ENCODE assay signal across 8 cellular contexts in genomic region chr3:50674349-50675178, GRCh38. TPM values are rescaled to one million over a fixed set of nuclear protein-coding genes. Genes with fewer than 3 reads are reported as not detected.
A peak's percentile ranks its signal among the peaks of the same experiment; 100 is the strongest.
DNase-seq lines count a peak whose midpoint lies in the region; ATAC-seq and TF ChIP-seq lines count a peak whose summit lies in the region.

Gene DOCK3 (plus strand): TSS chr3:50674927. CDS start chr3:50675264, 337 bp downstream.

- no peaks in the 10 kb centered on the region for H3K36me3 Mint-ChIP-seq in activated CD8-positive, alpha-beta T cell treated with anti-CD3 and anti-CD28 coated beads for 36 hours (ENCODE audit: low read depth)

- peaks cover 28% of the 10 kb centered on the region for H3K27me3 Mint-ChIP-seq in activated CD8-positive, alpha-beta T cell treated with anti-CD3 and anti-CD28 coated beads for 36 hours

- H3K27me3 ChIP-seq in ectodermal cell (ENCODE audit: control insufficient read depth, insufficient read depth, low read length, poor library complexity, severe bottlenecking) = peaks cover 30% of the 10 kb centered on the region

- H3K4me3 Mint-ChIP-seq in activated CD8-positive, alpha-beta T cell treated with anti-CD3 and anti-CD28 coated beads for 36 hours = peak within 1 kb of the TSS; percentile 75

- no peaks in the 10 kb centered on the region for H3K36me3 ChIP-seq in ectodermal cell (ENCODE audit: control insufficient read depth, insufficient read depth, low read length)

- no peaks in the 10 kb centered on the region for H3K9me3 Mint-ChIP-seq in activated CD8-positive, alpha-beta T cell treated with anti-CD3 and anti-CD28 coated beads for 36 hours

- TF ChIP-seq CTCF in activated CD8-positive, alpha-beta T cell treated with anti-CD3 and anti-CD28 coated beads for 36 hours (IDR thresholded peaks at IDR 0.05) = no peak

- peak within 1 kb of the TSS; percentile 54 for H3K4me3 ChIP-seq in ectodermal cell (ENCODE audit: insufficient read depth, low read depth, low read length)

- ATAC-seq in activated CD8-positive, alpha-beta T cell treated with anti-CD3 and anti-CD28 coated beads for 36 hours = peak; percentile 85
- ATAC-seq in GM21576 (IDR thresholded peaks at IDR 0.05; ENCODE audit: unreplicated experiment) = no peak

- H3K9me3 ChIP-seq in ectodermal cell (ENCODE audit: control insufficient read depth, low read length) = no peaks in the 10 kb centered on the region

- CTCF ChIA-PET in activated CD8-positive, alpha-beta T cell treated with anti-CD3 and anti-CD28 coated beads for 36 hours (lab: Charles Lee) = interaction anchor here (0.7 to 2.7 kb wide), 9 partner anchors 17 to 698 kb away, joined by 3 to 14 read pairs (median 6); partner anchors contain the start of gene MAPKAPK3

- H3K4me1 Mint-ChIP-seq in activated CD8-positive, alpha-beta T cell treated with anti-CD3 and anti-CD28 coated beads for 36 hours (ENCODE audit: low read depth) = peaks cover 12% of the 10 kb centered on the region

- no peak within 1 kb of the TSS for H3K27ac ChIP-seq in ectodermal cell (ENCODE audit: insufficient read depth, low read depth, low read length, poor library complexity, severe bottlenecking)

- H3K27ac Mint-ChIP-seq in activated CD8-positive, alpha-beta T cell treated with anti-CD3 and anti-CD28 coated beads for 36 hours = peak within 1 kb of the TSS; percentile 61

- 3% methylated on average over 89 of the region's 89 CpGs for WGBS in ectodermal cell, 2 experiments

- POLR2A ChIA-PET in activated CD8-positive, alpha-beta T cell treated with anti-CD3 and anti-CD28 coated beads for 36 hours (lab: Charles Lee) = interaction anchor here (1.2 to 4.3 kb wide), 5 partner anchors 18 to 102 kb away, joined by 3 to 19 read pairs (median 5); partner anchors contain the start of gene MAPKAPK3

- intact Hi-C loops in activated CD8-positive, alpha-beta T cell treated with anti-CD3 and anti-CD28 coated beads for 36 hours (cut with micrococcal nuclease) = no loop called here

- H3K4me1 ChIP-seq in ectodermal cell (ENCODE audit: control insufficient read depth, insufficient read depth, low read length) = peaks cover 6% of the 10 kb centered on the region

- peak; percentile 46 to 73 for DNase-seq in NCI-H524 (lab: John Stamatoyannopoulos, UW)
- DNase-seq in NCI-H524 treated with DMSO at 0.1 percent for 48 hours (lab: John Stamatoyannopoulos, UW) = no peak
- DNase-seq in NCI-H1048 (lab: John Stamatoyannopoulos, UW) = peak; percentile 7
- DNase-seq in activated CD8-positive, alpha-beta T cell treated with anti-CD3 and anti-CD28 coated beads for 36 hours = peak; percentile 58
- peak; percentile 72 for DNase-seq in medulla oblongata (ENCODE audit: extremely low spot score)
- DNase-seq in stimulated activated CD8-positive, alpha-beta memory T cell treated with anti-CD3 and anti-CD28 coated beads, Interleukin-12 subunit alpha, Interleukin-12 subunit beta, amount 100 ng/mL, for 4 hours (ENCODE audit: low read depth) = peak; percentile 45

RNA-seq across cellular contexts. Expression of gene DOCK3, which starts in this region (rescaled TPM):
- 1 to 10 TPM; 3.6 to 4.2 TPM for total RNA-seq in activated CD8-positive, alpha-beta T cell treated with anti-CD3 and anti-CD28 coated beads for 36 hours
- polyA plus RNA-seq in ectodermal cell (2013, experiment 1 of 4) = 9.9 TPM
- polyA plus RNA-seq in ectodermal cell (2013, experiment 2 of 4) = 14.8 TPM
- 7.3 TPM for polyA plus RNA-seq in ectodermal cell (2013, experiment 3 of 4)
- 9.6 TPM for polyA plus RNA-seq in ectodermal cell (2013, experiment 4 of 4)
